ENCODE assay signal across 1 cellular context in genomic region chr3:105805402-105805801, GRCh38.
TF ChIP-seq lines count a peak whose summit lies in the region.

No MANE protein-coding gene starts in this region.

TF ChIP-seq in SK-N-SH treated with all-trans-retinoic acid at 6 μM for 48 hours, 23 proteins besides CTCF, POLR2A, EP300 and RAD21 (continued from another document):
- TF ChIP-seq POU6F1 (CRISPR knock-in tag; IDR thresholded peaks at IDR 0.05; ENCODE audit: borderline replicate concordance, low read depth): no peak
- TF ChIP-seq, protein P1, sequence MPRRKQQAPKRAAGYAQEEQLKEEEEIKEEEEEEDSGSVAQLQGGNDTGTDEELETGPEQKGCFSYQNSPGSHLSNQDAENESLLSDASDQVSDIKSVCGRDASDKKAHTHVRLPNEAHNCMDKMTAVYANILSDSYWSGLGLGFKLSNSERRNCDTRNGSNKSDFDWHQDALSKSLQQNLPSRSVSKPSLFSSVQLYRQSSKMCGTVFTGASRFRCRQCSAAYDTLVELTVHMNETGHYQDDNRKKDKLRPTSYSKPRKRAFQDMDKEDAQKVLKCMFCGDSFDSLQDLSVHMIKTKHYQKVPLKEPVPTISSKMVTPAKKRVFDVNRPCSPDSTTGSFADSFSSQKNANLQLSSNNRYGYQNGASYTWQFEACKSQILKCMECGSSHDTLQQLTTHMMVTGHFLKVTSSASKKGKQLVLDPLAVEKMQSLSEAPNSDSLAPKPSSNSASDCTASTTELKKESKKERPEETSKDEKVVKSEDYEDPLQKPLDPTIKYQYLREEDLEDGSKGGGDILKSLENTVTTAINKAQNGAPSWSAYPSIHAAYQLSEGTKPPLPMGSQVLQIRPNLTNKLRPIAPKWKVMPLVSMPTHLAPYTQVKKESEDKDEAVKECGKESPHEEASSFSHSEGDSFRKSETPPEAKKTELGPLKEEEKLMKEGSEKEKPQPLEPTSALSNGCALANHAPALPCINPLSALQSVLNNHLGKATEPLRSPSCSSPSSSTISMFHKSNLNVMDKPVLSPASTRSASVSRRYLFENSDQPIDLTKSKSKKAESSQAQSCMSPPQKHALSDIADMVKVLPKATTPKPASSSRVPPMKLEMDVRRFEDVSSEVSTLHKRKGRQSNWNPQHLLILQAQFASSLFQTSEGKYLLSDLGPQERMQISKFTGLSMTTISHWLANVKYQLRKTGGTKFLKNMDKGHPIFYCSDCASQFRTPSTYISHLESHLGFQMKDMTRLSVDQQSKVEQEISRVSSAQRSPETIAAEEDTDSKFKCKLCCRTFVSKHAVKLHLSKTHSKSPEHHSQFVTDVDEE (CRISPR knock-in tag; IDR thresholded peaks at IDR 0.05): no peak
